In genomic region chr4:132396636-132397035, GRCh38 we compare ENCODE assay signal across 21 cellular contexts.
A peak's percentile ranks its signal among the peaks of the same experiment; 100 is the strongest.
DNase-seq lines count a peak whose midpoint lies in the region; ATAC-seq, FAIRE-seq and TF ChIP-seq lines count a peak whose summit lies in the region.
"Had no signal": no experiment of that assay in that cellular context is flagged by ENCODE, and none has a peak within 500 bp of the region (broad histone marks: within the 10 kb centered on the region; RNA-seq: fewer than 3 reads in every experiment).

No MANE protein-coding gene starts in this region.

- 63% methylated on average over 1 of the region's 1 CpG for WGBS in smooth muscle cell (ENCODE audit: low lambda C conversion rate)
- WGBS in trophoblast cell (ENCODE audit: extremely low coverage, insufficient coverage, insufficient read length): no CpG with 5 or more reads among the region's 1 CpG
- WGBS in esophagus muscularis mucosa: 71% methylated on average over 1 of the region's 1 CpG

- H3K18ac ChIP-seq in trophoblast cell (ENCODE audit: low read length): no peak overlapping the region

- H3K9ac ChIP-seq in astrocyte (ENCODE audit: low read length): no peak overlapping the region
- H3K9ac ChIP-seq in smooth muscle cell (ENCODE audit: low read depth): no peak overlapping the region
- H3K9ac ChIP-seq in trophoblast cell (ENCODE audit: low read length): no peak overlapping the region

- DNase-seq in NCI-H69 (lab: John Stamatoyannopoulos, UW): peak; percentile 30
- peak; percentile 64 for DNase-seq in astrocyte (ENCODE audit: low read depth)
- peak; percentile 5 for DNase-seq in fibroblast of gingiva (ENCODE audit: low read depth)
- no peak for DNase-seq in smooth muscle cell (lab: John Stamatoyannopoulos, UW; ENCODE audit: unreplicated experiment)
- DNase-seq in trophoblast cell: no peak
- no peak for DNase-seq in esophagus muscularis mucosa (ENCODE audit: extremely low spot score)
- no peak for DNase-seq in right atrium auricular region (ENCODE audit: low spot score)
- DNase-seq: ACHN; C1 segment of cervical spinal cord; CD8-positive, alpha-beta memory T cell; DMS53; H9; NCI-H1092 treated with DMSO at 0.1 percent for 48 hours; NCI-H146; NCI-H2029 treated with DMSO at 0.1 percent for 48 hours; NCI-H2171; NCI-H446; NCI-H526 treated with DMSO at 0.1 percent for 48 hours; SIG-M5 had no signal

- TF ChIP-seq POLR2A in esophagus muscularis mucosa (IDR thresholded peaks at IDR 0.05; ENCODE audit: low read depth): no peak

- H4K20me1 ChIP-seq in astrocyte (ENCODE audit: insufficient read depth, low read length) (no peaks in the 10 kb centered on the region), smooth muscle cell (ENCODE audit: low read depth) (no peaks in the 10 kb centered on the region)

- H3K27me3 ChIP-seq in astrocyte (ENCODE audit: insufficient read depth, low read length) (no peaks in the 10 kb centered on the region), smooth muscle cell (ENCODE audit: low read depth) (no peaks in the 10 kb centered on the region), trophoblast cell (ENCODE audit: insufficient read depth, low read length) (no peaks in the 10 kb centered on the region), esophagus muscularis mucosa (no peaks in the 10 kb centered on the region), right atrium auricular region (no peaks in the 10 kb centered on the region)

- H3K79me1 ChIP-seq in trophoblast cell (ENCODE audit: low read length): no peaks in the 10 kb centered on the region

- H3F3A ChIP-seq in smooth muscle cell (ENCODE audit: low read depth): no peaks in the 10 kb centered on the region

- H3K4me1 ChIP-seq in astrocyte (ENCODE audit: insufficient read depth, low read length) (peaks cover 7% of the 10 kb centered on the region), smooth muscle cell (ENCODE audit: low read depth) (no peaks in the 10 kb centered on the region), trophoblast cell (ENCODE audit: control insufficient read depth in 1 of 2, insufficient read depth in 2 of 2, low read length in 2 of 2) (no peaks in the 10 kb centered on the region), esophagus muscularis mucosa (no peaks in the 10 kb centered on the region), right atrium auricular region (no peaks in the 10 kb centered on the region)

- H2AFZ ChIP-seq in astrocyte (ENCODE audit: low read depth, low read length) (no peak overlapping the region), smooth muscle cell (ENCODE audit: low read depth) (no peak overlapping the region), trophoblast cell (ENCODE audit: insufficient read depth, low read length, poor library complexity) (no peak overlapping the region)

- FAIRE-seq in astrocyte (lab: Jason Lieb, UNC): no peak

- H3K9me3 Mint-ChIP-seq in astrocyte (ENCODE audit: unreplicated experiment): no peaks in the 10 kb centered on the region

- TF ChIP-seq CTCF in astrocyte (IDR thresholded peaks at IDR 0.05; ENCODE audit: insufficient read depth, low read depth, low read length) (no peak), smooth muscle cell (IDR thresholded peaks at IDR 0.05; ENCODE audit: borderline replicate concordance, insufficient read depth, poor library complexity, severe bottlenecking) (no peak), esophagus muscularis mucosa (IDR thresholded peaks at IDR 0.05) (no peak), right atrium auricular region (IDR thresholded peaks at IDR 0.05) (no peak)

- H3K27ac Mint-ChIP-seq in astrocyte (ENCODE audit: unreplicated experiment): no peak overlapping the region
- H3K27ac Mint-ChIP-seq: CD8-positive, alpha-beta memory T cell; H9 had no signal

- no peak overlapping the region for H2AK5ac ChIP-seq in trophoblast cell (ENCODE audit: low read length)

- peaks cover 6% of the 10 kb centered on the region for H3K4me1 Mint-ChIP-seq in astrocyte (ENCODE audit: low read depth, unreplicated experiment)
- H3K4me1 Mint-ChIP-seq: CD8-positive, alpha-beta memory T cell; H9 had no signal

- TF ChIP-seq EP300 in esophagus muscularis mucosa (IDR thresholded peaks at IDR 0.05): no peak

- H3K4ac ChIP-seq in trophoblast cell (ENCODE audit: low read depth, low read length): no peak overlapping the region

- H3K79me2 ChIP-seq in astrocyte (ENCODE audit: insufficient read depth, low read length) (no peaks in the 10 kb centered on the region), smooth muscle cell (ENCODE audit: low read depth) (no peaks in the 10 kb centered on the region), trophoblast cell (ENCODE audit: control insufficient read depth, insufficient read depth, low read length, poor library complexity) (no peaks in the 10 kb centered on the region)

- H3K9me3 ChIP-seq in astrocyte (ENCODE audit: insufficient read depth, low read depth, low read length) (no peaks in the 10 kb centered on the region), smooth muscle cell (replicated peaks; ENCODE audit: low read depth) (no peaks in the 10 kb centered on the region), trophoblast cell (ENCODE audit: insufficient read depth, low read depth, low read length) (no peaks in the 10 kb centered on the region), esophagus muscularis mucosa (no peaks in the 10 kb centered on the region), right atrium auricular region (no peaks in the 10 kb centered on the region)

- no peaks in the 10 kb centered on the region for H3K27me3 Mint-ChIP-seq in astrocyte (ENCODE audit: low read depth, unreplicated experiment)
- H3K27me3 Mint-ChIP-seq: CD8-positive, alpha-beta memory T cell had no signal

- no peak overlapping the region for H3K4me3 ChIP-seq in astrocyte (ENCODE audit: insufficient read depth, low read depth, low read length)
- H3K4me3 ChIP-seq in smooth muscle cell: no peak overlapping the region
- no peak overlapping the region for H3K4me3 ChIP-seq in trophoblast cell (ENCODE audit: low read depth, low read length)
- no peak overlapping the region for H3K4me3 ChIP-seq in esophagus muscularis mucosa
- H3K4me3 ChIP-seq in right atrium auricular region: no peak overlapping the region

- H3K27ac ChIP-seq in astrocyte (ENCODE audit: low read depth, low read length) (no peak overlapping the region), smooth muscle cell (ENCODE audit: low read depth) (no peak overlapping the region), trophoblast cell (ENCODE audit: low read depth, low read length) (no peak overlapping the region), esophagus muscularis mucosa (replicated peaks in 1 of 4) (no peak overlapping the region), right atrium auricular region (no peak overlapping the region)
- H3K27ac ChIP-seq: RWPE1 had no signal

- no peak overlapping the region for H2BK12ac ChIP-seq in trophoblast cell (ENCODE audit: low read length)

- no peak overlapping the region for H2BK120ac ChIP-seq in trophoblast cell (ENCODE audit: insufficient read depth, low read length, poor library complexity)

- H4K8ac ChIP-seq in trophoblast cell (ENCODE audit: low read depth, low read length): no peak overlapping the region

- intact Hi-C loops in esophagus muscularis mucosa (cut with DNase I): no loop called here

- no peak overlapping the region for H3K4me3 Mint-ChIP-seq in astrocyte (ENCODE audit: unreplicated experiment)
- H3K4me3 Mint-ChIP-seq: CD8-positive, alpha-beta memory T cell; H9 had no signal

- H3K23ac ChIP-seq in trophoblast cell (ENCODE audit: low read length): no peak overlapping the region

- no peaks in the 10 kb centered on the region for H3K36me3 Mint-ChIP-seq in astrocyte (ENCODE audit: low read depth, unreplicated experiment)
- H3K36me3 Mint-ChIP-seq: CD8-positive, alpha-beta memory T cell had no signal

- H3K36me3 ChIP-seq in astrocyte (ENCODE audit: insufficient read depth, low read length) (no peaks in the 10 kb centered on the region), smooth muscle cell (ENCODE audit: low read depth) (no peaks in the 10 kb centered on the region), trophoblast cell (ENCODE audit: control insufficient read depth in 1 of 2, insufficient read depth in 2 of 2, low read length in 2 of 2) (no peaks in the 10 kb centered on the region), esophagus muscularis mucosa (no peaks in the 10 kb centered on the region), right atrium auricular region (no peaks in the 10 kb centered on the region)

- peak overlapping the region; percentile 12 for H3K4me2 ChIP-seq in astrocyte (ENCODE audit: low read length)
- H3K4me2 ChIP-seq in smooth muscle cell: peak overlapping the region; percentile 3
- no peak overlapping the region for H3K4me2 ChIP-seq in trophoblast cell (ENCODE audit: low read length)

- no peak overlapping the region for H3K14ac ChIP-seq in trophoblast cell (ENCODE audit: low read length)

- H4K12ac ChIP-seq in trophoblast cell (ENCODE audit: low read depth, low read length): no peak overlapping the region

- ATAC-seq in GM18861 (IDR thresholded peaks at IDR 0.05; ENCODE audit: unreplicated experiment): no peak

- H2BK5ac ChIP-seq in trophoblast cell (ENCODE audit: low read depth, low read length, poor library complexity): no peak overlapping the region

- no peak overlapping the region for H4K91ac ChIP-seq in trophoblast cell (ENCODE audit: low read depth, low read length)

Comparison
In these comparisons a context has a peak if more than half of its experiments do, and no peak if none do; other contexts are left out.
1. DNase-seq: peak in NCI-H69 (single experiment), astrocyte (single experiment) and fibroblast of gingiva (single experiment); none in smooth muscle cell (single experiment), trophoblast cell (0 of 2), esophagus muscularis mucosa (single experiment) and right atrium auricular region (single experiment).